In the genomic region with DNA sequence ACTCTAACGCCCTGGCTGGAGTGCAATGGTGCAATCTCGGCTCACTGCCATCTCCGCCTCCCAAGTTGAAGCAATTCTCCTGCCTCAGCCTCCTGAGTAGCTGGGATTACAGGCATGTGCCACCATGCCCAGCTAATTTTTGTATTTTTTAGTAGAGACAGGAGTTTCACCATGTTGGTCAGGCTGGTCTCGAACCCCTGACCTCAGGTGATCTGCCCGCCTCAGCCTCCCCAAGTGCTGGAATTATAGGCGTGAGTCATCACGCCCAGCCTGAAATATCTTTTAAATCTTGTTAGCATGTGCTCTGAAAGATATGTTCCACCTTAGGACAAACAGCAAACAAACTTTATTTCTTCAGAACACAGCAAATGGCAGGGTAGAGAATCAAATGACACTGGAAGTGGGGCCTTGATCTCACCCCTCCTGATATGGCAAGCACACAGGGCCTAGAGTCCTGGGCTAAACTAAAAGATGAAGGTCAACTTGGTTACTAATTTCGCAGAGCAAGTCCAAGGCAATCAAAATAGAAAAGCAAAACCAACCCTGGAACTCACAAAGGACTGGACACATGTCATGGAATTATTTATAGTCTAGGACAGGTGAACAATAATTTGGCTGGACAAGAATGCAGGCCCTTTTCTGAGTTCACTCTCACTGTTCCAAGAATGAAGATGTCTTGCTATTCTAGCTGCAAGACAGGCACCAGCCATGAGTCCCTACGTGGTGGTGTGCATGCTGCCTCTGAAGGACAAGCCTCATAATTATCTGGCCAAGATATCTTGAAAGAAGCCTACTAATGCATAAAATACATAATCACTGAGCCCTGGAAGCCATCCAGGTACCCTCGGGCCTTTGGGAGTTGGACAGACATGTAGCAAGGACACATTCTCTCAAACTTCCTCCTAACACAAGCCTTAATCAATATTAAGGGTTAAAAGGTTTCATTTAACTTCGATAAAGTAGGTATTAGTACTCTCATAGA, we compare ENCODE assay signal across 1 cellular context.
TF ChIP-seq lines count a peak whose summit lies in the region.

No MANE protein-coding gene starts in this region.

TF ChIP-seq in HepG2, 621 proteins besides CTCF, POLR2A, EP300 and RAD21 (continued from another document):
- 0 out of 2 replicates have a peak, but pooled peaks have one; percentile 40 for TF ChIP-seq ZNF790 (CRISPR knock-in tag; IDR thresholded peaks at IDR 0.05; ENCODE audit: borderline replicate concordance)
- TF ChIP-seq ZNF644 (CRISPR knock-in tag; IDR thresholded peaks at IDR 0.05; ENCODE audit: low read depth), result 0 out of 2 replicates have a peak, but pooled peaks have one; percentile 28
- TF ChIP-seq KAT7 (CRISPR knock-in tag; IDR thresholded peaks at IDR 0.05; ENCODE audit: borderline replicate concordance), result 0 out of 2 replicates have a peak, but pooled peaks have one; percentile 5
- TF ChIP-seq, protein P1, sequence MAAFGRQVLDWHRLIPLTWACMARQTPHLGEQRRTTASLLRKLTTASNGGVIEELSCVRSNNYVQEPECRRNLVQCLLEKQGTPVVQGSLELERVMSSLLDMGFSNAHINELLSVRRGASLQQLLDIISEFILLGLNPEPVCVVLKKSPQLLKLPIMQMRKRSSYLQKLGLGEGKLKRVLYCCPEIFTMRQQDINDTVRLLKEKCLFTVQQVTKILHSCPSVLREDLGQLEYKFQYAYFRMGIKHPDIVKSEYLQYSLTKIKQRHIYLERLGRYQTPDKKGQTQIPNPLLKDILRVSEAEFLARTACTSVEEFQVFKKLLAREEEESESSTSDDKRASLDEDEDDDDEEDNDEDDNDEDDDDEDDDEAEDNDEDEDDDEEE (CRISPR knock-in tag; IDR thresholded peaks at IDR 0.05), result 0 out of 2 replicates have a peak, but pooled peaks have one; percentile 60
- TF ChIP-seq, protein P2, sequence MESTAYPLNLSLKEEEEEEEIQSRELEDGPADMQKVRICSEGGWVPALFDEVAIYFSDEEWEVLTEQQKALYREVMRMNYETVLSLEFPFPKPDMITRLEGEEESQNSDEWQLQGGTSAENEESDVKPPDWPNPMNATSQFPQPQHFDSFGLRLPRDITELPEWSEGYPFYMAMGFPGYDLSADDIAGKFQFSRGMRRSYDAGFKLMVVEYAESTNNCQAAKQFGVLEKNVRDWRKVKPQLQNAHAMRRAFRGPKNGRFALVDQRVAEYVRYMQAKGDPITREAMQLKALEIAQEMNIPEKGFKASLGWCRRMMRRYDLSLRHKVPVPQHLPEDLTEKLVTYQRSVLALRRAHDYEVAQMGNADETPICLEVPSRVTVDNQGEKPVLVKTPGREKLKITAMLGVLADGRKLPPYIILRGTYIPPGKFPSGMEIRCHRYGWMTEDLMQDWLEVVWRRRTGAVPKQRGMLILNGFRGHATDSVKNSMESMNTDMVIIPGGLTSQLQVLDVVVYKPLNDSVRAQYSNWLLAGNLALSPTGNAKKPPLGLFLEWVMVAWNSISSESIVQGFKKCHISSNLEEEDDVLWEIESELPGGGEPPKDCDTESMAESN (CRISPR knock-in tag; conservative IDR thresholded peaks at IDR 0.05), result 0 out of 2 replicates have a peak, but pooled peaks have one; percentile 24
- TF ChIP-seq ZFY (CRISPR knock-in tag; IDR thresholded peaks at IDR 0.05), result peak; percentile 39; the same call in 1 of the 2 replicates
- no peak for TF ChIP-seq TAF1 (CRISPR knock-in tag; IDR thresholded peaks at IDR 0.05)
- TF ChIP-seq, protein P3, sequence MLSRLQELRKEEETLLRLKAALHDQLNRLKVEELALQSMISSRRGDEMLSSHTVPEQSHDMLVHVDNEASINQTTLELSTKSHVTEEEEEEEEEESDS (CRISPR knock-in tag; IDR thresholded peaks at IDR 0.05; ENCODE audit: borderline replicate concordance), result no peak
- 0 out of 2 replicates have a peak, but pooled peaks have one; percentile 33 for TF ChIP-seq ZBTB38 (CRISPR knock-in tag; IDR thresholded peaks at IDR 0.05)
- TF ChIP-seq ARNT (IDR thresholded peaks at IDR 0.05), result no peak
- no peak for TF ChIP-seq ZFP41 (CRISPR knock-in tag; IDR thresholded peaks at IDR 0.05; ENCODE audit: borderline replicate concordance)
- TF ChIP-seq, protein P4, sequence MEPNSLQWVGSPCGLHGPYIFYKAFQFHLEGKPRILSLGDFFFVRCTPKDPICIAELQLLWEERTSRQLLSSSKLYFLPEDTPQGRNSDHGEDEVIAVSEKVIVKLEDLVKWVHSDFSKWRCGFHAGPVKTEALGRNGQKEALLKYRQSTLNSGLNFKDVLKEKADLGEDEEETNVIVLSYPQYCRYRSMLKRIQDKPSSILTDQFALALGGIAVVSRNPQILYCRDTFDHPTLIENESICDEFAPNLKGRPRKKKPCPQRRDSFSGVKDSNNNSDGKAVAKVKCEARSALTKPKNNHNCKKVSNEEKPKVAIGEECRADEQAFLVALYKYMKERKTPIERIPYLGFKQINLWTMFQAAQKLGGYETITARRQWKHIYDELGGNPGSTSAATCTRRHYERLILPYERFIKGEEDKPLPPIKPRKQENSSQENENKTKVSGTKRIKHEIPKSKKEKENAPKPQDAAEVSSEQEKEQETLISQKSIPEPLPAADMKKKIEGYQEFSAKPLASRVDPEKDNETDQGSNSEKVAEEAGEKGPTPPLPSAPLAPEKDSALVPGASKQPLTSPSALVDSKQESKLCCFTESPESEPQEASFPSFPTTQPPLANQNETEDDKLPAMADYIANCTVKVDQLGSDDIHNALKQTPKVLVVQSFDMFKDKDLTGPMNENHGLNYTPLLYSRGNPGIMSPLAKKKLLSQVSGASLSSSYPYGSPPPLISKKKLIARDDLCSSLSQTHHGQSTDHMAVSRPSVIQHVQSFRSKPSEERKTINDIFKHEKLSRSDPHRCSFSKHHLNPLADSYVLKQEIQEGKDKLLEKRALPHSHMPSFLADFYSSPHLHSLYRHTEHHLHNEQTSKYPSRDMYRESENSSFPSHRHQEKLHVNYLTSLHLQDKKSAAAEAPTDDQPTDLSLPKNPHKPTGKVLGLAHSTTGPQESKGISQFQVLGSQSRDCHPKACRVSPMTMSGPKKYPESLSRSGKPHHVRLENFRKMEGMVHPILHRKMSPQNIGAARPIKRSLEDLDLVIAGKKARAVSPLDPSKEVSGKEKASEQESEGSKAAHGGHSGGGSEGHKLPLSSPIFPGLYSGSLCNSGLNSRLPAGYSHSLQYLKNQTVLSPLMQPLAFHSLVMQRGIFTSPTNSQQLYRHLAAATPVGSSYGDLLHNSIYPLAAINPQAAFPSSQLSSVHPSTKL (CRISPR knock-in tag; IDR thresholded peaks at IDR 0.05), result no peak
- peak; percentile 54; the same call in 1 of the 2 replicates for TF ChIP-seq ARNT2 (CRISPR knock-in tag; IDR thresholded peaks at IDR 0.05; ENCODE audit: low read depth)
- peak; percentile 26; the same call in 1 of the 2 replicates for TF ChIP-seq HNF4A (CRISPR knock-in tag; IDR thresholded peaks at IDR 0.05)
- TF ChIP-seq JUN (CRISPR knock-in tag; IDR thresholded peaks at IDR 0.05), result no peak
- TF ChIP-seq SRF (IDR thresholded peaks at IDR 0.05; ENCODE audit: low read depth, low read length), result 0 out of 2 replicates have a peak, but pooled peaks have one; percentile 17
- no peak for TF ChIP-seq SIX4 (CRISPR knock-in tag; IDR thresholded peaks at IDR 0.05)
